Comparison of ENCODE assay signal across 12 cellular contexts in genomic region chr1:223500560-223501425, GRCh38.
A peak's percentile ranks its signal among the peaks of the same experiment; 100 is the strongest.
DNase-seq lines count a peak whose midpoint lies in the region; ATAC-seq, FAIRE-seq and TF ChIP-seq lines count a peak whose summit lies in the region.
"Had no signal": no experiment of that assay in that cellular context is flagged by ENCODE, and none has a peak within 500 bp of the region (broad histone marks: within the 10 kb centered on the region; RNA-seq: fewer than 3 reads in every experiment).

No MANE protein-coding gene starts in this region.

- no peaks in the 10 kb centered on the region for H3K36me3 ChIP-seq in adrenal gland (replicated peaks in 1 of 2)
- H3K36me3 ChIP-seq: tibial nerve had no signal

- in situ Hi-C loops in ACHN (cut with HindIII; ENCODE audit: low pct_ligation_motif_present, low pct_unique_long_range_greater_than_20kb, low sequenced_read_pairs): no loop called here

- H3K4me3 ChIP-seq in adrenal gland: no peak overlapping the region
- H3K4me3 ChIP-seq: SK-N-MC, tibial nerve had no signal

- no peak for TF ChIP-seq CTCF in adrenal gland (IDR thresholded peaks at IDR 0.05)

- intact Hi-C loops in adrenal gland (cut with DNase I): no loop called here
- intact Hi-C loops in cardiac septum (cut with DNase I): no loop called here

- H3K27me3 ChIP-seq in adrenal gland: no peaks in the 10 kb centered on the region
- H3K27me3 ChIP-seq: tibial nerve had no signal

- H3K27ac ChIP-seq in adrenal gland: no peak overlapping the region
- H3K27ac ChIP-seq: SK-N-MC, tibial nerve had no signal

- H3K9me3 ChIP-seq in adrenal gland (replicated peaks in 1 of 3): no peaks in the 10 kb centered on the region
- H3K9me3 ChIP-seq: tibial nerve had no signal

- TF ChIP-seq POLR2A in H54 (IDR thresholded peaks at IDR 0.05; ENCODE audit: low read depth, low read length): no peak
- no peak for TF ChIP-seq POLR2A in adrenal gland (IDR thresholded peaks at IDR 0.05)

- no peak for ATAC-seq in HG02973 (IDR thresholded peaks at IDR 0.05; ENCODE audit: unreplicated experiment)
- ATAC-seq: naive thymus-derived CD8-positive, alpha-beta T cell had no signal

- FAIRE-seq in H54 (lab: Jason Lieb, UNC): no peak

- WGBS in adrenal gland, 4 donors: 54 to 68% (median 60%) methylated on average over 10 to 11 of the region's 11 CpGs

- peak; percentile 58 for DNase-seq in ACHN
- DNase-seq in H54 (ENCODE audit: insufficient read length, low spot score): peak; percentile 84
- DNase-seq in adrenal gland: peak; percentile 55 to 85 (median 69)
- peak; percentile 98 for DNase-seq in kidney glomerular epithelial cell (lab: John Stamatoyannopoulos, UW)
- no peak for DNase-seq in cardiac septum (ENCODE audit: low spot score)
- no peak for DNase-seq in KG1 (lab: John Stamatoyannopoulos, UW)
- DNase-seq in NCI-H1694 (lab: John Stamatoyannopoulos, UW): no peak
- DNase-seq: central memory CD4-positive, alpha-beta T cell; naive thymus-derived CD8-positive, alpha-beta T cell had no signal

- peaks cover 0 to 5% of the 10 kb centered on the region in 2 donors for H3K4me1 ChIP-seq in adrenal gland (replicated peaks in 1 of 2)
- H3K4me1 ChIP-seq: tibial nerve had no signal

Comparison
In these comparisons a context has a peak if more than half of its experiments do, and no peak if none do; other contexts are left out.
1. DNase-seq: peak in ACHN (single experiment), H54 (single experiment), adrenal gland (7 of 7) and kidney glomerular epithelial cell (single experiment); none in cardiac septum (single experiment), KG1 (single experiment) and NCI-H1694 (single experiment).